ENCODE assay signal across 3 cellular contexts in genomic region chr1:45167947-45168346, GRCh38. TPM values are rescaled to one million over a fixed set of nuclear protein-coding genes. Genes with fewer than 3 reads are reported as not detected.
DNase-seq lines count a peak whose midpoint lies in the region; ATAC-seq, FAIRE-seq and TF ChIP-seq lines count a peak whose summit lies in the region.
"Not testable (repeated sequence)": the region's sequence is repeated elsewhere in the genome, so short reads cannot be mapped to it uniquely, and the experiment has no call there.
"Had no signal": no experiment of that assay in that cellular context is flagged by ENCODE, and none has a peak within 500 bp of the region (broad histone marks: within the 10 kb centered on the region; RNA-seq: fewer than 3 reads in every experiment).

No MANE protein-coding gene starts in this region.

- H3K9me1 ChIP-seq in K562 (ENCODE audit: control insufficient read depth, insufficient read depth, low read length), result not testable (repeated sequence)

- FAIRE-seq in K562 (lab: Jason Lieb, UNC), result not testable (repeated sequence)

- not testable (repeated sequence) for H3K27me3 ChIP-seq in K562 (ENCODE audit: control insufficient read depth in 2 of 2, insufficient read depth in 2 of 2, low read length in 2 of 2)

- not testable (repeated sequence) for TF ChIP-seq EP300 in K562 (IDR thresholded peaks at IDR 0.05; ENCODE audit: low read length)

- not testable (repeated sequence) for H3K9me3 ChIP-seq in HEK293 (ENCODE audit: control insufficient read depth, insufficient read depth, low read depth, low read length); K562 (replicated peaks; ENCODE audit: control insufficient read depth, insufficient read depth, low read depth, low read length)

- DNase-seq in K562 (ENCODE audit: extremely low read depth in 1 of 4, low spot score in 3 of 4), result not testable (repeated sequence)

- not testable (repeated sequence) for TF ChIP-seq POLR2A in K562 (conservative IDR thresholded peaks at IDR 0.05)

- not testable (repeated sequence) for H4K20me1 ChIP-seq in K562 (replicated peaks; ENCODE audit: control insufficient read depth, insufficient read depth, low read length)

- in situ Hi-C loops in K562 (cut with MboI), result not testable (repeated sequence)

- not testable (repeated sequence) for H3K27ac ChIP-seq in HEK293 (ENCODE audit: extremely low read depth, low read depth, low read length); K562 (ENCODE audit: extremely low read depth, low read depth, low read length)

- not testable (repeated sequence) for H3K9ac ChIP-seq in K562 (ENCODE audit: insufficient read depth in 1 of 2, low read depth in 2 of 2, low read length in 2 of 2)

- WGBS in K562 (ENCODE audit: insufficient coverage, low coverage, missing lambda C conversion rate), result 7% methylated on average over 6 of the region's 6 CpGs

- intact Hi-C loops in K562 (cut with micrococcal nuclease), result not testable (repeated sequence)

- peaks cover 15% of the 10 kb centered on the region; the same call in 1 of the 2 replicates for H3K4me1 ChIP-seq in HEK293 (ENCODE audit: control insufficient read depth, insufficient read depth, low read length)
- not testable (repeated sequence) for H3K4me1 ChIP-seq in K562 (replicated peaks in 1 of 2; ENCODE audit: control insufficient read depth in 2 of 2, insufficient read depth in 2 of 2, low read length in 2 of 2)

- not testable (repeated sequence) for BruUV-seq in K562 (replicated peaks; lab: Mats Ljungman, UMichigan)

- TF ChIP-seq RAD21 in K562 (CRISPR knock-in tag; conservative IDR thresholded peaks at IDR 0.05 in 1 of 2, IDR thresholded peaks at IDR 0.05 in 1 of 2), result not testable (repeated sequence)

- H2AFZ ChIP-seq in K562 (ENCODE audit: low read depth, low read length), result not testable (repeated sequence)

- H3K4me2 ChIP-seq in K562 (ENCODE audit: insufficient read depth, low read length), result not testable (repeated sequence)

- not testable (repeated sequence) for H3K79me2 ChIP-seq in K562 (ENCODE audit: control insufficient read depth, insufficient read depth, low read length)

- TF ChIP-seq CTCF in HEK293 (tag by site-specific recombination; IDR thresholded peaks at IDR 0.05); K562 (IDR thresholded peaks at IDR 0.05 in 2 of 3, conservative IDR thresholded peaks at IDR 0.05 in 1 of 3; ENCODE audit: insufficient read depth in 2 of 3, low read depth in 1 of 3, low read length in 3 of 3): not testable (repeated sequence)

- POLR2A ChIA-PET in HEK293 (lab: Yijun Ruan, JAX); K562 (lab: Yijun Ruan, JAX): not testable (repeated sequence)

- ATAC-seq in K562, result not testable (repeated sequence)

- CTCF ChIA-PET in HEK293 (lab: Yijun Ruan, JAX); K562 (lab: Yijun Ruan, JAX; ENCODE audit: low intra/inter-chr PET ratio): not testable (repeated sequence)

- H3K36me3 ChIP-seq in HEK293 (ENCODE audit: control insufficient read depth in 2 of 2, insufficient read depth in 1 of 2, low read length in 2 of 2); K562 (ENCODE audit: control insufficient read depth, insufficient read depth, low read length): not testable (repeated sequence)

- H3K4me3 ChIP-seq in HEK293 (ENCODE audit: low read depth, low read length); K562: not testable (repeated sequence)

TF ChIP-seq in HEK293, 187 proteins besides CTCF, POLR2A, EP300 and RAD21:
- peak; percentile 95 for TF ChIP-seq ZNF146 (tag by site-specific recombination; IDR thresholded peaks at IDR 0.05)
- TF ChIP-seq, protein P1, sequence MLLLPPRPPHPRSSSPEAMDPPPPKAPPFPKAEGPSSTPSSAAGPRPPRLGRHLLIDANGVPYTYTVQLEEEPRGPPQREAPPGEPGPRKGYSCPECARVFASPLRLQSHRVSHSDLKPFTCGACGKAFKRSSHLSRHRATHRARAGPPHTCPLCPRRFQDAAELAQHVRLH (tag by site-specific recombination; IDR thresholded peaks at IDR 0.05), result peak; percentile 26; the same call in 1 of the 2 replicates

TF ChIP-seq in K562, 482 proteins besides CTCF, POLR2A, EP300 and RAD21:
- 0 out of 2 replicates have a peak, but pooled peaks have one; percentile 11 for TF ChIP-seq BCOR (IDR thresholded peaks at IDR 0.05)

RNA-seq across cellular contexts. Expression of gene ZSWIM5, which starts 38.5 kb away (rescaled TPM):
- 0.05 TPM in 1 of 2 replicates, not detected in the other for total RNA-seq in K562 (2011; cell fraction: chromatin; rRNA removed; ENCODE audit: low replicate concordance)
- total RNA-seq in K562 (2011; cell fraction: nucleolus; rRNA removed), result 0.17 TPM in 1 of 2 replicates, not detected in the other
- total RNA-seq in K562 (2011; cell fraction: nucleoplasm; rRNA removed), result not detected in 2 replicates
- total RNA-seq in K562 (2014; rRNA removed) (under 0.01 and 0.08 TPM in 2 replicates), K562 (2014; rRNA removed; fragmentation: Illumina TruSeq; extraction: Trizol) (0.04 TPM in 1 of 2 replicates, not detected in the other), K562 (2015; rRNA removed; fragmentation: Illumina TruSeq; extraction: Trizol) (0.04 TPM in 2 replicates), K562 (2021) (0.07 and 0.22 TPM in 2 replicates)
- polyA plus RNA-seq in K562 (2011; rRNA removed) (0.01 TPM in 1 of 2 replicates, not detected in the other), K562 (2014; fragmentation: Illumina TruSeq; extraction: Trizol) (0.03 TPM in 1 of 2 replicates, not detected in the other), K562 (2014; fragmentation: Nextera tagmentation; extraction: Ambion mirVana) (not detected), K562 (2014; rRNA removed) (0.03 TPM in 1 of 2 replicates, not detected in the other)
- 0.03 and 0.04 TPM in 2 replicates for polyA plus RNA-seq in K562 (2011; cell fraction: cytosol; rRNA removed)
- 0.03 and 0.06 TPM in 2 replicates for polyA plus RNA-seq in K562 (2011; cell fraction: nucleus; rRNA removed)
- polyA plus RNA-seq in K562 (2012), result 0.07 and 0.26 TPM in 2 replicates
- polyA minus RNA-seq in K562 (2011; rRNA and poly(A)+ RNA removed), result 0.11 and 0.12 TPM in 2 replicates
- not detected in 2 replicates for polyA minus RNA-seq in K562 (2011; cell fraction: cytosol; rRNA and poly(A)+ RNA removed)
- polyA minus RNA-seq in K562 (2011; cell fraction: nucleus; rRNA and poly(A)+ RNA removed), result under 0.01 and 0.13 TPM in 2 replicates
- polyA plus RNA-seq: CD14-positive monocyte had no signal
